ENCODE assay signal across 1 cellular context in genomic region chr1:18954270-18955071, GRCh38.
TF ChIP-seq lines count a peak whose summit lies in the region.

No MANE protein-coding gene starts in this region.

TF ChIP-seq in SK-N-SH, 30 proteins besides CTCF, POLR2A, EP300 and RAD21:
- TF ChIP-seq REST (IDR thresholded peaks at IDR 0.05; ENCODE audit: low read depth, low read length) (no peak), EZH2phosphoT487 (IDR thresholded peaks at IDR 0.05; ENCODE audit: borderline replicate concordance, low read depth) (no peak), USF2 (IDR thresholded peaks at IDR 0.05; ENCODE audit: borderline replicate concordance, low read depth, low read length) (no peak), SMC3 (IDR thresholded peaks at IDR 0.05; ENCODE audit: low read depth, low read length) (no peak), FOXM1 (IDR thresholded peaks at IDR 0.05; ENCODE audit: low read depth) (no peak), CHD2 (IDR thresholded peaks at IDR 0.05; ENCODE audit: low read length, partially characterized antibody) (no peak), TAF1 (IDR thresholded peaks at IDR 0.05; ENCODE audit: borderline replicate concordance, low read depth, low read length) (no peak), JUND (IDR thresholded peaks at IDR 0.05) (no peak), TCF12 (IDR thresholded peaks at IDR 0.05) (no peak), NFIC (IDR thresholded peaks at IDR 0.05; ENCODE audit: borderline replicate concordance) (no peak), MEF2A (IDR thresholded peaks at IDR 0.05; ENCODE audit: borderline replicate concordance, low read depth) (no peak), MAX (IDR thresholded peaks at IDR 0.05; ENCODE audit: low read depth) (no peak), IRF3 (IDR thresholded peaks at IDR 0.05; ENCODE audit: low read depth, low read length) (no peak), RFX5 (IDR thresholded peaks at IDR 0.05; ENCODE audit: low read length) (no peak), PBX3 (IDR thresholded peaks at IDR 0.05) (no peak), RCOR1 (IDR thresholded peaks at IDR 0.05; ENCODE audit: low read length) (no peak), GATA2 (CRISPR knock-in tag; IDR thresholded peaks at IDR 0.05) (no peak), POLR2AphosphoS5 (IDR thresholded peaks at IDR 0.05; ENCODE audit: low read depth, low read length) (no peak), FOSL2 (IDR thresholded peaks at IDR 0.05; ENCODE audit: borderline replicate concordance, low read depth) (no peak), MXI1 (IDR thresholded peaks at IDR 0.05; ENCODE audit: low read depth, low read length) (no peak)
